In the genomic region with DNA sequence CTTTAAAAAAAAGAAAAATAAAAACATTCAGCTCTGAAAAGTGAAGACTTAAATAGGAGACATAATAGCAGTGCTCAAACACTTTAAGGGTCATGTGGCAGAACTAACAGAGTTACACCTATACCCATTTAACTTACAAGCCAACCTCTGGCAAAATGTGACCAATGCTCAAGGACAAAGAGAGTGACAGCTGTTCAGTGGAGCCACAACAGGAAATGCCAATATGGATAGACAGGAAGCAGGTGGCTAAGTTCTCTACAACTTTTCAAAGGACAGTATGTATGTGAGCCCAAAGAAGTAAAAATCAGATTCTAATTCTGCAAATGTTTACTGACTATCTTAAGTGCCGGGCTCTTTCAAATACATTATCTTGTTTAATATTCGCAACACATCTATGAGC, we compare ENCODE assay signal across 11 cellular contexts. TPM values are rescaled to one million over a fixed set of nuclear protein-coding genes. Genes with fewer than 3 reads are reported as not detected.
DNase-seq lines count a peak whose midpoint lies in the region; ATAC-seq and TF ChIP-seq lines count a peak whose summit lies in the region.
"Had no signal": no experiment of that assay in that cellular context is flagged by ENCODE, and none has a peak within 500 bp of the region (broad histone marks: within the 10 kb centered on the region; RNA-seq: fewer than 3 reads in every experiment).

No MANE protein-coding gene starts in this region.

- H3K9me3 Mint-ChIP-seq in CD4-positive, alpha-beta memory T cell: no peaks in the 10 kb centered on the region

- H3K9me3 ChIP-seq in CD4-positive, alpha-beta memory T cell (ENCODE audit: control insufficient read depth in 1 of 2, low read length in 2 of 2): no peaks in the 10 kb centered on the region
- H3K9me3 ChIP-seq in mucosa of descending colon: no peaks in the 10 kb centered on the region
- H3K9me3 ChIP-seq in trophoblast cell (ENCODE audit: insufficient read depth, low read depth, low read length): no peaks in the 10 kb centered on the region
- H3K9me3 ChIP-seq: MG63 had no signal

- H3K14ac ChIP-seq in trophoblast cell (ENCODE audit: low read length): no peak overlapping the region

- no peak for TF ChIP-seq POLR2A in erythroblast (IDR thresholded peaks at IDR 0.05; ENCODE audit: low read length)

- POLR2A ChIA-PET in CD4-positive, alpha-beta memory T cell (lab: Charles Lee; ENCODE audit: partially characterized antibody): no interaction called here

- no peak overlapping the region for H3K23ac ChIP-seq in trophoblast cell (ENCODE audit: low read length)

- H3K4me1 ChIP-seq in CD4-positive, alpha-beta memory T cell (ENCODE audit: insufficient read depth, low read length): peaks cover 54% of the 10 kb centered on the region
- H3K4me1 ChIP-seq in mucosa of descending colon (ENCODE audit: low read depth) (peaks cover 15% of the 10 kb centered on the region), trophoblast cell (ENCODE audit: control insufficient read depth in 1 of 2, insufficient read depth in 2 of 2, low read length in 2 of 2) (peaks cover 2 to 3% of the 10 kb centered on the region in 2 experiments)

- intact Hi-C loops in CD4-positive, alpha-beta memory T cell (cut with micrococcal nuclease): loop anchor here (5.0 to 10.0 kb wide), 2 partner anchors 63 to 1135 kb away; a partner anchor contains a TSS
- intact Hi-C loops in mucosa of descending colon (cut with DNase I, micrococcal nuclease): no loop called here

- no peak overlapping the region for H2AFZ ChIP-seq in trophoblast cell (ENCODE audit: insufficient read depth, low read length, poor library complexity)

- no peak overlapping the region for H4K12ac ChIP-seq in trophoblast cell (ENCODE audit: low read depth, low read length)

- no peaks in the 10 kb centered on the region for H3K27me3 Mint-ChIP-seq in CD4-positive, alpha-beta memory T cell

- no peak overlapping the region for H3K4ac ChIP-seq in trophoblast cell (ENCODE audit: low read depth, low read length)

- no peak for TF ChIP-seq CTCF in mucosa of descending colon (IDR thresholded peaks at IDR 0.05)

- DNase-seq in CD4-positive, alpha-beta memory T cell: no peak
- DNase-seq in SHP77 (lab: John Stamatoyannopoulos, UW) (peak; percentile 36 to 50), mucosa of descending colon (peak in 1 of 3 donors; percentile 10), GM03348 (ENCODE audit: low spot score) (no peak), trophoblast cell (no peak), erythroblast (lab: John Stamatoyannopoulos, UW) (no peak)
- DNase-seq: activated CD4-positive, alpha-beta T cell treated with anti-CD3 and anti-CD28 coated beads, Interleukin-2, amount 50 U/mL, for 4 hours; HCEC 1CT; MG63 had no signal

- H3K27me3 ChIP-seq in CD4-positive, alpha-beta memory T cell (ENCODE audit: insufficient read depth, low read length): no peaks in the 10 kb centered on the region
- H3K27me3 ChIP-seq in trophoblast cell (ENCODE audit: insufficient read depth, low read length): no peaks in the 10 kb centered on the region
- H3K27me3 ChIP-seq: MG63 had no signal

- no peaks in the 10 kb centered on the region for H3K36me3 ChIP-seq in CD4-positive, alpha-beta memory T cell (ENCODE audit: insufficient read depth, low read length)
- H3K36me3 ChIP-seq in mucosa of descending colon (ENCODE audit: low read depth) (no peaks in the 10 kb centered on the region), trophoblast cell (ENCODE audit: control insufficient read depth in 1 of 2, insufficient read depth in 2 of 2, low read length in 2 of 2) (peaks cover 0 to 1% of the 10 kb centered on the region in 2 experiments)

- no peak overlapping the region for H3K4me2 ChIP-seq in trophoblast cell (ENCODE audit: low read length)

- no peak overlapping the region for H2BK120ac ChIP-seq in trophoblast cell (ENCODE audit: insufficient read depth, low read length, poor library complexity)

- ATAC-seq in GM21447 (IDR thresholded peaks at IDR 0.05; ENCODE audit: unreplicated experiment): peak; percentile 37
- peak; percentile 9 for ATAC-seq in mucosa of descending colon
- no peak for ATAC-seq in HG03439 (IDR thresholded peaks at IDR 0.05; ENCODE audit: unreplicated experiment)

- peak overlapping the region in 2 of 8 donors; percentile 0 to 63 for H3K4me3 Mint-ChIP-seq in CD4-positive, alpha-beta memory T cell

- no peak overlapping the region for H4K8ac ChIP-seq in trophoblast cell (ENCODE audit: low read depth, low read length)

- peak overlapping the region in 5 of 7 donors; percentile 5 to 81 (median 58) for H3K27ac Mint-ChIP-seq in CD4-positive, alpha-beta memory T cell

- H3K27ac ChIP-seq in CD4-positive, alpha-beta memory T cell (ENCODE audit: low read depth, low read length): no peak overlapping the region
- H3K27ac ChIP-seq in trophoblast cell (ENCODE audit: low read depth, low read length): no peak overlapping the region

- peaks cover 10% of the 10 kb centered on the region for H3K79me2 ChIP-seq in trophoblast cell (ENCODE audit: control insufficient read depth, insufficient read depth, low read length, poor library complexity)

- peaks cover 0 to 6% of the 10 kb centered on the region in 2 donors for H3K36me3 Mint-ChIP-seq in CD4-positive, alpha-beta memory T cell

- no peak overlapping the region for H3K4me3 ChIP-seq in CD4-positive, alpha-beta memory T cell (ENCODE audit: low read length in 2 of 2)
- H3K4me3 ChIP-seq in mucosa of descending colon: no peak overlapping the region
- H3K4me3 ChIP-seq in trophoblast cell (ENCODE audit: low read depth, low read length): no peak overlapping the region
- H3K4me3 ChIP-seq: MG63 had no signal

- H4K91ac ChIP-seq in trophoblast cell (ENCODE audit: low read depth, low read length): no peak overlapping the region

- no peak overlapping the region for H2AK5ac ChIP-seq in trophoblast cell (ENCODE audit: low read length)

- H2BK12ac ChIP-seq in trophoblast cell (ENCODE audit: low read length): no peak overlapping the region

- H3K18ac ChIP-seq in trophoblast cell (ENCODE audit: low read length): no peak overlapping the region

- CTCF ChIA-PET in CD4-positive, alpha-beta memory T cell (lab: Charles Lee; ENCODE audit: partially characterized antibody): interaction anchor here (0.8 to 2.3 kb wide), 2 partner anchors 62 to 400 kb away, joined by 3 to 5 read pairs; no protein-coding TSS in a partner anchor

- peaks cover 11% of the 10 kb centered on the region for H3K79me1 ChIP-seq in trophoblast cell (ENCODE audit: low read length)

- no peak overlapping the region for H3K9ac ChIP-seq in trophoblast cell (ENCODE audit: low read length)

- no CpG with 5 or more reads among the region's 2 CpGs for WGBS in trophoblast cell (ENCODE audit: extremely low coverage, insufficient coverage, insufficient read length)

- H3K4me1 Mint-ChIP-seq in CD4-positive, alpha-beta memory T cell: peaks cover 30 to 58% (median 47%) of the 10 kb centered on the region in 4 donors

- H2BK5ac ChIP-seq in trophoblast cell (ENCODE audit: low read depth, low read length, poor library complexity): no peak overlapping the region

RNA-seq across cellular contexts. Expression of a gene that starts 3.4 kb away (rescaled TPM):
- total RNA-seq in CD4-positive, alpha-beta memory T cell: 10 to 100 TPM; 36.4 to 39.3 TPM
- polyA plus RNA-seq in CD4-positive, alpha-beta memory T cell: 1 to 10 TPM; 5.1 to 6.2 TPM
- total RNA-seq in mucosa of descending colon: 10 to 100 TPM; 28.6 to 58.7 (median 28.9) TPM
- polyA plus RNA-seq in trophoblast cell (2013): 24.2 and 27.7 TPM in 2 replicates

Comparison
In these comparisons a context has a peak if more than half of its experiments do, and no peak if none do; other contexts are left out.
1. DNase-seq: peak in SHP77 (2 of 2); none in CD4-positive, alpha-beta memory T cell (0 of 5), GM03348 (single experiment), trophoblast cell (0 of 2) and erythroblast (0 of 2).